In the genomic region with DNA sequence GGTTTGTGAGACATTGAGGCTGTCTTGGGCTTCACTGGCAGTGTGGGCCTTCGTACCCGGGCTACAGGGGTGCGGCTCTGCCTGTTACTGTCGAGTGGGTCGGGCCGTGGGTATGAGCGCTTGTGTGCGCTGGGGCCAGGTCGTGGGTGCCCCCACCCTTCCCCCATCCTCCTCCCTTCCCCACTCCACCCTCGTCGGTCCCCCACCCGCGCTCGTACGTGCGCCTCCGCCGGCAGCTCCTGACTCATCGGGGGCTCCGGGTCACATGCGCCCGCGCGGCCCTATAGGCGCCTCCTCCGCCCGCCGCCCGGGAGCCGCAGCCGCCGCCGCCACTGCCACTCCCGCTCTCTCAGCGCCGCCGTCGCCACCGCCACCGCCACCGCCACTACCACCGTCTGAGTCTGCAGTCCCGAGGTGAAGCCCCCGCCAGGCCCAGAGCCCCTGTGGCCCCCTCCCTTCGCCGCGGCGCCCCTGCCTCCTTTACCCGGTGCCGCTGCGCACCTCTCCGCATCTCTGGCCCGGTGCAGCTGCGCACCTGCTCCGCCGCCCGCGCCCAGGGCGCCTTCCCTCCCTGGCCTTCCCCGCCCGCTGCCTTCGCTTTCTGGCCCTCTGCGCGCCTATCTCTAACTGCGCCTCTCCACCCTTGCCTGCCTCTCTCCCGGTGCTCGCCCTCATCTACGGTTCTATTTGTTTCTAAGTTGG, we compare ENCODE assay signal across 8 cellular contexts. TPM values are rescaled to one million over a fixed set of nuclear protein-coding genes. Genes with fewer than 3 reads are reported as not detected.
A peak's percentile ranks its signal among the peaks of the same experiment; 100 is the strongest.
DNase-seq lines count a peak whose midpoint lies in the region; ATAC-seq and TF ChIP-seq lines count a peak whose summit lies in the region.

ENO2 (plus strand) TSS at position 335 of the 702 bp plus-strand sequence. CDS start 1,253 bp downstream, outside the sequence.

- H3K36me3 ChIP-seq in SJSA1 (no peaks in the 10 kb centered on the region), osteoblast (ENCODE audit: insufficient read depth, low read length) (peaks cover 6% of the 10 kb centered on the region), testis (ENCODE audit: low read depth, missing control alignments) (no peaks in the 10 kb centered on the region)

- intact Hi-C loops in testis (cut with DNase I; ENCODE audit: low total_unique reads) = no loop called here

- H3K27me3 Mint-ChIP-seq in activated naive CD4-positive, alpha-beta T cell treated with anti-CD3 and anti-CD28 coated beads, Interleukin-2, amount 10 ng/mL, durations not matched to agents 7 days and 5 days = peaks cover 8% of the 10 kb centered on the region

- no peak for TF ChIP-seq POLR2A in testis (IDR thresholded peaks at IDR 0.05)

- H3K27ac Mint-ChIP-seq in activated naive CD4-positive, alpha-beta T cell treated with anti-CD3 and anti-CD28 coated beads, Interleukin-2, amount 10 ng/mL, durations not matched to agents 7 days and 5 days = peak within 1 kb of the TSS; percentile 87

- CTCF ChIA-PET in activated naive CD4-positive, alpha-beta T cell treated with anti-CD3 and anti-CD28 coated beads, Interleukin-2, amount 10 ng/mL, durations not matched to agents 7 days and 5 days (lab: Charles Lee) = interaction anchor here (0.7 to 1.6 kb wide), 6 partner anchors 9 to 46 kb away, joined by 3 to 6 read pairs (median 4); no protein-coding TSS in a partner anchor

- H3K4me1 ChIP-seq in SJSA1 (replicated peaks) = peaks cover 18% of the 10 kb centered on the region
- peaks cover 22% of the 10 kb centered on the region for H3K4me1 ChIP-seq in osteoblast (ENCODE audit: insufficient read depth, low read length)
- H3K4me1 ChIP-seq in testis = peaks cover 15% of the 10 kb centered on the region

- peaks cover 4% of the 10 kb centered on the region for H4K20me1 ChIP-seq in osteoblast (ENCODE audit: insufficient read depth, low read length)

- no peak for TF ChIP-seq CTCF in osteoblast (IDR thresholded peaks at IDR 0.05; ENCODE audit: extremely low read depth, low read depth, low read length)
- no peak for TF ChIP-seq CTCF in testis (IDR thresholded peaks at IDR 0.05)

- 0% methylated on average over 45 to 54 of the region's 68 CpGs for WGBS in testis, 2 donors

- peak within 1 kb of the TSS; percentile 88 for H2AFZ ChIP-seq in osteoblast (ENCODE audit: low read length)

- H3K9me3 Mint-ChIP-seq in activated naive CD4-positive, alpha-beta T cell treated with anti-CD3 and anti-CD28 coated beads, Interleukin-2, amount 10 ng/mL, durations not matched to agents 7 days and 5 days = no peaks in the 10 kb centered on the region

- peaks cover 19% of the 10 kb centered on the region for H3K79me2 ChIP-seq in osteoblast (ENCODE audit: insufficient read depth, low read length)

- ATAC-seq in GM19025 (IDR thresholded peaks at IDR 0.05; ENCODE audit: low read depth, unreplicated experiment) (peak; percentile 75), HG03521 (IDR thresholded peaks at IDR 0.05; ENCODE audit: unreplicated experiment) (peak; percentile 63)

- no peak within 1 kb of the TSS for H3K27ac ChIP-seq in SJSA1
- peak within 1 kb of the TSS; percentile 48 for H3K27ac ChIP-seq in osteoblast (ENCODE audit: low read depth, low read length)
- peak within 1 kb of the TSS; percentile 27 to 48 for H3K27ac ChIP-seq in testis

- H3K4me1 Mint-ChIP-seq in activated naive CD4-positive, alpha-beta T cell treated with anti-CD3 and anti-CD28 coated beads, Interleukin-2, amount 10 ng/mL, durations not matched to agents 7 days and 5 days = peaks cover 47% of the 10 kb centered on the region

- H3K9me3 ChIP-seq in SJSA1 (replicated peaks) (no peaks in the 10 kb centered on the region), osteoblast (ENCODE audit: low read depth, low read length) (no peaks in the 10 kb centered on the region), testis (no peaks in the 10 kb centered on the region)

- DNase-seq in AG08395 (ENCODE audit: low spot score) (peak; percentile 87), SJSA1 (ENCODE audit: low read depth in 1 of 2, low spot score in 2 of 2) (peak in 1 of 2 experiments; percentile 71), glomerular visceral epithelial cell (ENCODE audit: extremely low spot score) (peak; percentile 65), osteoblast (ENCODE audit: insufficient read length, low spot score, missing footprints) (peak; percentile 98), testis (peak; percentile 71)
- peak; percentile 87 for DNase-seq in activated naive CD4-positive, alpha-beta T cell treated with anti-CD3 and anti-CD28 coated beads, Interleukin-2, amount 10 ng/mL, durations not matched to agents 7 days and 5 days

- peak within 1 kb of the TSS; percentile 97 for H3K4me3 Mint-ChIP-seq in activated naive CD4-positive, alpha-beta T cell treated with anti-CD3 and anti-CD28 coated beads, Interleukin-2, amount 10 ng/mL, durations not matched to agents 7 days and 5 days

- H3K27me3 ChIP-seq in SJSA1 (replicated peaks) (no peaks in the 10 kb centered on the region), osteoblast (ENCODE audit: insufficient read depth, low read length) (no peaks in the 10 kb centered on the region), testis (no peaks in the 10 kb centered on the region)

- H3K4me2 ChIP-seq in osteoblast (ENCODE audit: insufficient read depth, low read length) = peak within 1 kb of the TSS; percentile 85

- H3K4me3 ChIP-seq in SJSA1 = peak within 1 kb of the TSS; percentile 46
- peak within 1 kb of the TSS; percentile 84 for H3K4me3 ChIP-seq in osteoblast (ENCODE audit: insufficient read depth, low read length)
- H3K4me3 ChIP-seq in testis = peak within 1 kb of the TSS; percentile 41 to 62

- peaks cover 18% of the 10 kb centered on the region for H3K36me3 Mint-ChIP-seq in activated naive CD4-positive, alpha-beta T cell treated with anti-CD3 and anti-CD28 coated beads, Interleukin-2, amount 10 ng/mL, durations not matched to agents 7 days and 5 days

RNA-seq across cellular contexts. Expression of gene ENO2, which starts in this region (rescaled TPM):
- total RNA-seq in SJSA1 (2014; rRNA removed; shearing (Covaris generic)) = 5.3 and 7.1 TPM in 2 replicates
- total RNA-seq in osteoblast (8.5 and 13.4 TPM in 2 replicates), testis (1 to 10 TPM; 8.8 to 8.9 TPM)
- polyA plus RNA-seq in testis (ENCODE audit: insufficient read depth, low read depth, low replicate concordance) = 14.3 TPM
